Comparison of ENCODE assay signal across 9 cellular contexts in genomic region chr7:66075590-66076458, GRCh38. TPM values are rescaled to one million over a fixed set of nuclear protein-coding genes. Genes with fewer than 3 reads are reported as not detected.
DNase-seq lines count a peak whose midpoint lies in the region; ATAC-seq, FAIRE-seq and TF ChIP-seq lines count a peak whose summit lies in the region.
"Had no signal": no experiment of that assay in that cellular context is flagged by ENCODE, and none has a peak within 500 bp of the region (broad histone marks: within the 10 kb centered on the region; RNA-seq: fewer than 3 reads in every experiment).

Gene ASL, plus strand, starts transcription at chr7:66075819. Its CDS starts 263 bp downstream, at chr7:66076082.

- peak; percentile 57 for DNase-seq in AG09319 (ENCODE audit: extremely low read depth, low read depth)
- DNase-seq in NCI-H446 treated with DMSO at 0.1 percent for 48 hours (lab: John Stamatoyannopoulos, UW): peak; percentile 68
- peak; percentile 71 for DNase-seq in activated CD4-positive, alpha-beta T cell treated with anti-CD3 and anti-CD28 coated beads for 1 hour
- DNase-seq in cerebellar nuclear complex (lab: John Stamatoyannopoulos, UW): peak; percentile 77 to 79
- DNase-seq in kidney: peak; percentile 97
- peak; percentile 73 to 83 for DNase-seq in stimulated activated CD4-positive, alpha-beta T cell treated with anti-CD3 and anti-CD28 coated beads, Interleukin-15, amount 100 ng/mL, for 1 hour (ENCODE audit: low read depth in 1 of 2, low spot score in 1 of 2)

- peaks cover 0 to 11% of the 10 kb centered on the region in 2 donors for H3K4me1 ChIP-seq in kidney (ENCODE audit: control insufficient read depth in 1 of 2, insufficient read depth in 1 of 2, low read depth in 1 of 2, low read length in 2 of 2)

- FAIRE-seq in kidney (lab: Jason Lieb, UNC): no peak
- FAIRE-seq: TTC549 had no signal

- ATAC-seq in GM19023 (IDR thresholded peaks at IDR 0.05; ENCODE audit: unreplicated experiment) (peak; percentile 98), HG03196 (IDR thresholded peaks at IDR 0.05; ENCODE audit: unreplicated experiment) (peak; percentile 99)

- no peaks in the 10 kb centered on the region for H3K9me3 ChIP-seq in kidney (ENCODE audit: control insufficient read depth in 1 of 2, low read length in 2 of 2)

- TF ChIP-seq CTCF in AG09319 (IDR thresholded peaks at IDR 0.05; ENCODE audit: low read depth, low read length): no peak
- TF ChIP-seq CTCF in kidney (IDR thresholded peaks at IDR 0.05; ENCODE audit: borderline replicate concordance, extremely low read depth, insufficient read depth): peak; percentile 7

- H3K36me3 ChIP-seq in kidney (ENCODE audit: control insufficient read depth in 1 of 2, insufficient read depth in 2 of 2, low read length in 2 of 2): no peaks in the 10 kb centered on the region

- H3K4me3 ChIP-seq in kidney (ENCODE audit: low read length in 2 of 2): peak within 1 kb of the TSS; percentile 91 to 92

- peak within 1 kb of the TSS; percentile 65 to 71 for H3K27ac ChIP-seq in kidney (ENCODE audit: low read depth in 2 of 2, low read length in 2 of 2)

- intact Hi-C loops in kidney (cut with DNase I): no loop called here

- H3K9ac ChIP-seq in kidney (ENCODE audit: low read length in 2 of 2): peak within 1 kb of the TSS; percentile 73 to 89

RNA-seq across cellular contexts. Expression of gene ASL, which starts in this region (rescaled TPM):
- total RNA-seq in kidney: 57.2 TPM
- 111 TPM for polyA plus RNA-seq in kidney (ENCODE audit: insufficient read depth, low read depth, low replicate concordance)

Comparison
In these comparisons a context has a peak if more than half of its experiments do, and no peak if none do; other contexts are left out.
1. Peak in every context shown above with its lines: DNase-seq, ATAC-seq, H3K4me3 ChIP-seq and H3K27ac ChIP-seq.